ENCODE assay signal across 22 cellular contexts in the genomic region with DNA sequence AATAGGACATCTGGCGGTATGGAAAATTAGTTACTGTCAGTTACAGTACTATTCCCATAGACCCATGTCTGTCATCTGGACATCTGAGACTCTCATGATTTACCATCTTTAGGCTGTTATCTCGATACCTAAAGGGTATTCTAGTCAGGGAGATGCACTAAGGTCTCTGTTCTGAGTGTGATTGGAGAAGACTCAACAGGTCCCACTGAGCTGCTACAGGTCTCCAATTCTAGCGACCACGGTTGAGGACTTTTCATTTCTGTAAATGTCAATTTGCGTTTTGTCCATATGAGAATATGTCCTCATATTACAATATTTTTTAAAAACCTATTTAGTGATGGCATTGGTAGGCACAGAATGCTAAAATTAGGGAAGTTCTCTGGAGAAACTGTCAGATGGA.
A peak's percentile ranks its signal among the peaks of the same experiment; 100 is the strongest.
DNase-seq lines count a peak whose midpoint lies in the region; ATAC-seq and TF ChIP-seq lines count a peak whose summit lies in the region.
"Had no signal": no experiment of that assay in that cellular context is flagged by ENCODE, and none has a peak within 500 bp of the region (broad histone marks: within the 10 kb centered on the region; RNA-seq: fewer than 3 reads in every experiment).

No MANE protein-coding gene starts in this region.

- H3K9ac ChIP-seq in endodermal cell (ENCODE audit: extremely low read depth, low read length, poor library complexity, severe bottlenecking) = no peak overlapping the region

- DNase-seq in activated CD4-positive, alpha-beta T cell treated with anti-CD3 and anti-CD28 coated beads, Interleukin-2, amount 10 ng/mL, durations not matched to agents 24 days and 14 days = peak; percentile 37
- DNase-seq in activated CD4-positive, alpha-beta T cell treated with anti-CD3 and anti-CD28 coated beads, Interleukin-2, amount 10 ng/mL, durations not matched to agents 7 days and 5 days = no peak
- DNase-seq in endodermal cell = no peak
- DNase-seq in activated effector memory CD4-positive, alpha-beta T cell treated with Interleukin-2 at 50 U/mL for 16 hours = no peak
- DNase-seq: AML-193; Caco-2; Calu3; CD4-positive, alpha-beta T cell; CD8-positive, alpha-beta T cell; DMS153; DMS53; DMS79; DND-41; EL; GDM1 had no signal

- no peaks in the 10 kb centered on the region for H3K4me1 ChIP-seq in HEK293 (ENCODE audit: control insufficient read depth, insufficient read depth, low read length)
- H3K4me1 ChIP-seq in endodermal cell (ENCODE audit: control insufficient read depth, insufficient read depth, low read length) = no peaks in the 10 kb centered on the region
- H3K4me1 ChIP-seq: A549, Caco-2 had no signal

- peaks cover 6% of the 10 kb centered on the region for H3K9me3 ChIP-seq in HEK293 (ENCODE audit: control insufficient read depth, insufficient read depth, low read depth, low read length)
- peaks cover 83% of the 10 kb centered on the region for H3K9me3 ChIP-seq in endodermal cell (ENCODE audit: control insufficient read depth, low read length)
- H3K9me3 ChIP-seq: A549, Caco-2 had no signal

- H3K4me3 Mint-ChIP-seq in activated CD4-positive, alpha-beta T cell treated with anti-CD3 and anti-CD28 coated beads, Interleukin-2, amount 10 ng/mL, durations not matched to agents 24 days and 14 days = no peak overlapping the region
- no peak overlapping the region for H3K4me3 Mint-ChIP-seq in activated CD4-positive, alpha-beta T cell treated with anti-CD3 and anti-CD28 coated beads, Interleukin-2, amount 10 ng/mL, durations not matched to agents 7 days and 5 days
- H3K4me3 Mint-ChIP-seq in endodermal cell = no peak overlapping the region
- H3K4me3 Mint-ChIP-seq: B cell; CD4-positive, alpha-beta T cell; CD8-positive, alpha-beta T cell had no signal

- H3K27me3 ChIP-seq in endodermal cell (ENCODE audit: control insufficient read depth, insufficient read depth, low read length, poor library complexity, severe bottlenecking) = no peaks in the 10 kb centered on the region

- peaks cover 49% of the 10 kb centered on the region for H3K27me3 Mint-ChIP-seq in activated CD4-positive, alpha-beta T cell treated with anti-CD3 and anti-CD28 coated beads, Interleukin-2, amount 10 ng/mL, durations not matched to agents 24 days and 14 days
- H3K27me3 Mint-ChIP-seq in activated CD4-positive, alpha-beta T cell treated with anti-CD3 and anti-CD28 coated beads, Interleukin-2, amount 10 ng/mL, durations not matched to agents 7 days and 5 days = peaks cover 47% of the 10 kb centered on the region
- no peaks in the 10 kb centered on the region for H3K27me3 Mint-ChIP-seq in endodermal cell (ENCODE audit: insufficient read depth)

- WGBS in endodermal cell (ENCODE audit: insufficient coverage in 1 of 2, insufficient read length in 1 of 2), 2 experiments = 75 to 76% methylated on average over 2 to 4 of the region's 5 CpGs

- CTCF ChIA-PET in activated CD4-positive, alpha-beta T cell treated with anti-CD3 and anti-CD28 coated beads, Interleukin-2, amount 10 ng/mL, durations not matched to agents 7 days and 5 days (lab: Charles Lee) = interaction anchor here (1.5 kb wide), 1 partner anchor 23 kb away, joined by 7 read pairs; no protein-coding TSS in a partner anchor
- CTCF ChIA-PET in HEK293 (lab: Yijun Ruan, JAX) = no interaction called here

- H3K36me3 Mint-ChIP-seq in activated CD4-positive, alpha-beta T cell treated with anti-CD3 and anti-CD28 coated beads, Interleukin-2, amount 10 ng/mL, durations not matched to agents 24 days and 14 days (ENCODE audit: low read depth) = no peaks in the 10 kb centered on the region
- no peaks in the 10 kb centered on the region for H3K36me3 Mint-ChIP-seq in activated CD4-positive, alpha-beta T cell treated with anti-CD3 and anti-CD28 coated beads, Interleukin-2, amount 10 ng/mL, durations not matched to agents 7 days and 5 days (ENCODE audit: low read depth)
- no peaks in the 10 kb centered on the region for H3K36me3 Mint-ChIP-seq in endodermal cell (ENCODE audit: low read depth)
- H3K36me3 Mint-ChIP-seq: CD8-positive, alpha-beta T cell had no signal

- H3K27ac ChIP-seq in HEK293 (ENCODE audit: extremely low read depth, low read depth, low read length) (no peak overlapping the region), endodermal cell (ENCODE audit: low read depth, low read length) (no peak overlapping the region)
- H3K27ac ChIP-seq: 22Rv1, A549, C4-2B had no signal

- intact Hi-C loops in activated CD4-positive, alpha-beta T cell treated with anti-CD3 and anti-CD28 coated beads, Interleukin-2, amount 10 ng/mL, durations not matched to agents 24 days and 14 days (cut with micrococcal nuclease) = no loop called here

- no peaks in the 10 kb centered on the region for H3K9me3 Mint-ChIP-seq in activated CD4-positive, alpha-beta T cell treated with anti-CD3 and anti-CD28 coated beads, Interleukin-2, amount 10 ng/mL, durations not matched to agents 24 days and 14 days
- H3K9me3 Mint-ChIP-seq in activated CD4-positive, alpha-beta T cell treated with anti-CD3 and anti-CD28 coated beads, Interleukin-2, amount 10 ng/mL, durations not matched to agents 7 days and 5 days = no peaks in the 10 kb centered on the region
- H3K9me3 Mint-ChIP-seq in endodermal cell = peaks cover 82% of the 10 kb centered on the region
- H3K9me3 Mint-ChIP-seq: CD4-positive, alpha-beta T cell; CD8-positive, alpha-beta T cell had no signal

- ATAC-seq in GM21723 (IDR thresholded peaks at IDR 0.05; ENCODE audit: unreplicated experiment) = no peak
- ATAC-seq: A549; CD8-positive, alpha-beta T cell; GM12878 had no signal

- no peak overlapping the region for H3K4me3 ChIP-seq in HEK293 (ENCODE audit: low read depth, low read length)
- peak overlapping the region; percentile 64 for H3K4me3 ChIP-seq in endodermal cell (ENCODE audit: low read length)
- H3K4me3 ChIP-seq: A549, GM12878 had no signal

- H3K36me3 ChIP-seq in HEK293 (ENCODE audit: control insufficient read depth in 2 of 2, insufficient read depth in 1 of 2, low read length in 2 of 2) = no peaks in the 10 kb centered on the region
- no peaks in the 10 kb centered on the region for H3K36me3 ChIP-seq in endodermal cell (ENCODE audit: control insufficient read depth, insufficient read depth, low read length)

- POLR2A ChIA-PET in activated CD4-positive, alpha-beta T cell treated with anti-CD3 and anti-CD28 coated beads, Interleukin-2, amount 10 ng/mL, durations not matched to agents 7 days and 5 days (lab: Charles Lee) = no interaction called here
- POLR2A ChIA-PET in HEK293 (lab: Yijun Ruan, JAX) = no interaction called here

- TF ChIP-seq CTCF in HEK293 (tag by site-specific recombination; IDR thresholded peaks at IDR 0.05) (no peak), endodermal cell (conservative IDR thresholded peaks at IDR 0.05) (no peak)

- H3K27ac Mint-ChIP-seq in activated CD4-positive, alpha-beta T cell treated with anti-CD3 and anti-CD28 coated beads, Interleukin-2, amount 10 ng/mL, durations not matched to agents 24 days and 14 days = no peak overlapping the region
- H3K27ac Mint-ChIP-seq in activated CD4-positive, alpha-beta T cell treated with anti-CD3 and anti-CD28 coated beads, Interleukin-2, amount 10 ng/mL, durations not matched to agents 7 days and 5 days = no peak overlapping the region
- no peak overlapping the region for H3K27ac Mint-ChIP-seq in endodermal cell
- H3K27ac Mint-ChIP-seq: B cell; CD4-positive, alpha-beta T cell; CD8-positive, alpha-beta T cell had no signal

- H3K4me1 Mint-ChIP-seq in activated CD4-positive, alpha-beta T cell treated with anti-CD3 and anti-CD28 coated beads, Interleukin-2, amount 10 ng/mL, durations not matched to agents 24 days and 14 days = peaks cover 4% of the 10 kb centered on the region
- H3K4me1 Mint-ChIP-seq in activated CD4-positive, alpha-beta T cell treated with anti-CD3 and anti-CD28 coated beads, Interleukin-2, amount 10 ng/mL, durations not matched to agents 7 days and 5 days = peaks cover 12% of the 10 kb centered on the region
- H3K4me1 Mint-ChIP-seq in endodermal cell = no peaks in the 10 kb centered on the region

TF ChIP-seq in HEK293, 187 proteins besides CTCF, POLR2A, EP300 and RAD21 (continues in another document):
- TF ChIP-seq SCRT1 (tag by site-specific recombination; IDR thresholded peaks at IDR 0.05; ENCODE audit: borderline replicate concordance) = peak; percentile 79
- no peak for TF ChIP-seq ZNF621 (tag by site-specific recombination; IDR thresholded peaks at IDR 0.05)
- no peak for TF ChIP-seq ZFP69B (tag by site-specific recombination; IDR thresholded peaks at IDR 0.05)
- TF ChIP-seq SCRT2 (tag by site-specific recombination; IDR thresholded peaks at IDR 0.05) = peak; percentile 83
- TF ChIP-seq, protein P1, sequence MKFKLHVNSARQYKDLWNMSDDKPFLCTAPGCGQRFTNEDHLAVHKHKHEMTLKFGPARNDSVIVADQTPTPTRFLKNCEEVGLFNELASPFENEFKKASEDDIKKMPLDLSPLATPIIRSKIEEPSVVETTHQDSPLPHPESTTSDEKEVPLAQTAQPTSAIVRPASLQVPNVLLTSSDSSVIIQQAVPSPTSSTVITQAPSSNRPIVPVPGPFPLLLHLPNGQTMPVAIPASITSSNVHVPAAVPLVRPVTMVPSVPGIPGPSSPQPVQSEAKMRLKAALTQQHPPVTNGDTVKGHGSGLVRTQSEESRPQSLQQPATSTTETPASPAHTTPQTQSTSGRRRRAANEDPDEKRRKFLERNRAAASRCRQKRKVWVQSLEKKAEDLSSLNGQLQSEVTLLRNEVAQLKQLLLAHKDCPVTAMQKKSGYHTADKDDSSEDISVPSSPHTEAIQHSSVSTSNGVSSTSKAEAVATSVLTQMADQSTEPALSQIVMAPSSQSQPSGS (tag by site-specific recombination; IDR thresholded peaks at IDR 0.05; ENCODE audit: low read depth) = no peak
- no peak for TF ChIP-seq ZNF16 (tag by site-specific recombination; IDR thresholded peaks at IDR 0.05; ENCODE audit: low read depth)
- TF ChIP-seq ZNF449 (tag by site-specific recombination; IDR thresholded peaks at IDR 0.05) = no peak
